Comparison of ENCODE assay signal across 1 cellular context in the genomic region with DNA sequence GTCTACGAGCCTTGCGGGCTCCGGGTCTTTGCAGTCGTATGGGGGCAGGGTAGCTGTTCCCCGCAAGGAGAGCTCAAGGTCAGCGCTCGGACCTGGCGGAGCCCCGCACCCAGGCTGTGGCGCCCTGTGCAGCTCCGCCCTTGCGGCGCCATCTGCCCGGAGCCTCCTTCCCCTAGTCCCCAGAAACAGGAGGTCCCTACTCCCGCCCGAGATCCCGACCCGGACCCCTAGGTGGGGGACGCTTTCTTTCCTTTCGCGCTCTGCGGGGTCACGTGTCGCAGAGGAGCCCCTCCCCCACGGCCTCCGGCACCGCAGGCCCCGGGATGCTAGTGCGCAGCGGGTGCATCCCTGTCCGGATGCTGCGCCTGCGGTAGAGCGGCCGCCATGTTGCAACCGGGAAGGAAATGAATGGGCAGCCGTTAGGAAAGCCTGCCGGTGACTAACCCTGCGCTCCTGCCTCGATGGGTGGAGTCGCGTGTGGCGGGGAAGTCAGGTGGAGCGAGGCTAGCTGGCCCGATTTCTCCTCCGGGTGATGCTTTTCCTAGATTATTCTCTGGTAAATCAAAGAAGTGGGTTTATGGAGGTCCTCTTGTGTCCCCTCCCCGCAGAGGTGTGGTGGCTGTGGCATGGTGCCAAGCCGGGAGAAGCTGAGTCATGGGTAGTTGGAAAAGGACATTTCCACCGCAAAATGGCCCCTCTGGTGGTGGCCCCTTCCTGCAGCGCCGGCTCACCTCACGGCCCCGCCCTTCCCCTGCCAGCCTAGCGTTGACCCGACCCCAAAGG.
TF ChIP-seq lines count a peak whose summit lies in the region.

No MANE protein-coding gene starts in this region.

TF ChIP-seq in SK-N-SH, 30 proteins besides CTCF, POLR2A, EP300 and RAD21:
- TF ChIP-seq MXI1 (IDR thresholded peaks at IDR 0.05; ENCODE audit: low read depth, low read length) (peak; percentile 82), NRF1 (IDR thresholded peaks at IDR 0.05; ENCODE audit: low read depth, low read length) (no peak), TAF1 (IDR thresholded peaks at IDR 0.05; ENCODE audit: borderline replicate concordance, low read depth, low read length) (peak; percentile 77), POLR2AphosphoS5 (IDR thresholded peaks at IDR 0.05; ENCODE audit: low read depth, low read length) (no peak; the same call in 1 of the 2 replicates), TEAD4 (IDR thresholded peaks at IDR 0.05; ENCODE audit: borderline replicate concordance, insufficient read depth) (0 out of 2 replicates have a peak, but pooled peaks have one; percentile 30), FOXJ3 (CRISPR knock-in tag; IDR thresholded peaks at IDR 0.05) (no peak), GABPA (IDR thresholded peaks at IDR 0.05; ENCODE audit: low read depth) (0 out of 2 replicates have a peak, but pooled peaks have one; percentile 15), CHD2 (IDR thresholded peaks at IDR 0.05; ENCODE audit: low read length, partially characterized antibody) (peak; percentile 80), FOXM1 (IDR thresholded peaks at IDR 0.05; ENCODE audit: low read depth) (no peak), FOSL2 (IDR thresholded peaks at IDR 0.05; ENCODE audit: borderline replicate concordance, low read depth) (0 out of 2 replicates have a peak, but pooled peaks have one; percentile 32), YY1 (IDR thresholded peaks at IDR 0.05; ENCODE audit: low read depth) (peak; percentile 87), SIN3A (IDR thresholded peaks at IDR 0.05; ENCODE audit: borderline replicate concordance, low read depth, low read length) (no peak; the same call in 1 of the 2 replicates), JUND (IDR thresholded peaks at IDR 0.05) (no peak), SMC3 (IDR thresholded peaks at IDR 0.05; ENCODE audit: low read depth, low read length) (no peak), ELF1 (IDR thresholded peaks at IDR 0.05) (no peak), NFIC (IDR thresholded peaks at IDR 0.05; ENCODE audit: borderline replicate concordance) (peak; percentile 85), EZH2phosphoT487 (IDR thresholded peaks at IDR 0.05; ENCODE audit: borderline replicate concordance, low read depth) (no peak)
- TF ChIP-seq, protein P1, sequence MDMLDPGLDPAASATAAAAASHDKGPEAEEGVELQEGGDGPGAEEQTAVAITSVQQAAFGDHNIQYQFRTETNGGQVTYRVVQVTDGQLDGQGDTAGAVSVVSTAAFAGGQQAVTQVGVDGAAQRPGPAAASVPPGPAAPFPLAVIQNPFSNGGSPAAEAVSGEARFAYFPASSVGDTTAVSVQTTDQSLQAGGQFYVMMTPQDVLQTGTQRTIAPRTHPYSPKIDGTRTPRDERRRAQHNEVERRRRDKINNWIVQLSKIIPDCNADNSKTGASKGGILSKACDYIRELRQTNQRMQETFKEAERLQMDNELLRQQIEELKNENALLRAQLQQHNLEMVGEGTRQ (IDR thresholded peaks at IDR 0.05; ENCODE audit: borderline replicate concordance, low read depth, low read length) = peak; percentile 55; the same call in 1 of the 2 replicates
- TF ChIP-seq, protein P2, sequence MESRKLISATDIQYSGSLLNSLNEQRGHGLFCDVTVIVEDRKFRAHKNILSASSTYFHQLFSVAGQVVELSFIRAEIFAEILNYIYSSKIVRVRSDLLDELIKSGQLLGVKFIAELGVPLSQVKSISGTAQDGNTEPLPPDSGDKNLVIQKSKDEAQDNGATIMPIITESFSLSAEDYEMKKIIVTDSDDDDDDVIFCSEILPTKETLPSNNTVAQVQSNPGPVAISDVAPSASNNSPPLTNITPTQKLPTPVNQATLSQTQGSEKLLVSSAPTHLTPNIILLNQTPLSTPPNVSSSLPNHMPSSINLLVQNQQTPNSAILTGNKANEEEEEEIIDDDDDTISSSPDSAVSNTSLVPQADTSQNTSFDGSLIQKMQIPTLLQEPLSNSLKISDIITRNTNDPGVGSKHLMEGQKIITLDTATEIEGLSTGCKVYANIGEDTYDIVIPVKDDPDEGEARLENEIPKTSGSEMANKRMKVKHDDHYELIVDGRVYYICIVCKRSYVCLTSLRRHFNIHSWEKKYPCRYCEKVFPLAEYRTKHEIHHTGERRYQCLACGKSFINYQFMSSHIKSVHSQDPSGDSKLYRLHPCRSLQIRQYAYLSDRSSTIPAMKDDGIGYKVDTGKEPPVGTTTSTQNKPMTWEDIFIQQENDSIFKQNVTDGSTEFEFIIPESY (IDR thresholded peaks at IDR 0.05; ENCODE audit: borderline replicate concordance, low read depth) = no peak
- TF ChIP-seq, protein P3, sequence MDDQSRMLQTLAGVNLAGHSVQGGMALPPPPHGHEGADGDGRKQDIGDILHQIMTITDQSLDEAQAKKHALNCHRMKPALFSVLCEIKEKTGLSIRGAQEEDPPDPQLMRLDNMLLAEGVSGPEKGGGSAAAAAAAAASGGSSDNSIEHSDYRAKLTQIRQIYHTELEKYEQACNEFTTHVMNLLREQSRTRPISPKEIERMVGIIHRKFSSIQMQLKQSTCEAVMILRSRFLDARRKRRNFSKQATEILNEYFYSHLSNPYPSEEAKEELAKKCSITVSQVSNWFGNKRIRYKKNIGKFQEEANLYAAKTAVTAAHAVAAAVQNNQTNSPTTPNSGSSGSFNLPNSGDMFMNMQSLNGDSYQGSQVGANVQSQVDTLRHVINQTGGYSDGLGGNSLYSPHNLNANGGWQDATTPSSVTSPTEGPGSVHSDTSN (IDR thresholded peaks at IDR 0.05) = no peak
- TF ChIP-seq, protein P4, sequence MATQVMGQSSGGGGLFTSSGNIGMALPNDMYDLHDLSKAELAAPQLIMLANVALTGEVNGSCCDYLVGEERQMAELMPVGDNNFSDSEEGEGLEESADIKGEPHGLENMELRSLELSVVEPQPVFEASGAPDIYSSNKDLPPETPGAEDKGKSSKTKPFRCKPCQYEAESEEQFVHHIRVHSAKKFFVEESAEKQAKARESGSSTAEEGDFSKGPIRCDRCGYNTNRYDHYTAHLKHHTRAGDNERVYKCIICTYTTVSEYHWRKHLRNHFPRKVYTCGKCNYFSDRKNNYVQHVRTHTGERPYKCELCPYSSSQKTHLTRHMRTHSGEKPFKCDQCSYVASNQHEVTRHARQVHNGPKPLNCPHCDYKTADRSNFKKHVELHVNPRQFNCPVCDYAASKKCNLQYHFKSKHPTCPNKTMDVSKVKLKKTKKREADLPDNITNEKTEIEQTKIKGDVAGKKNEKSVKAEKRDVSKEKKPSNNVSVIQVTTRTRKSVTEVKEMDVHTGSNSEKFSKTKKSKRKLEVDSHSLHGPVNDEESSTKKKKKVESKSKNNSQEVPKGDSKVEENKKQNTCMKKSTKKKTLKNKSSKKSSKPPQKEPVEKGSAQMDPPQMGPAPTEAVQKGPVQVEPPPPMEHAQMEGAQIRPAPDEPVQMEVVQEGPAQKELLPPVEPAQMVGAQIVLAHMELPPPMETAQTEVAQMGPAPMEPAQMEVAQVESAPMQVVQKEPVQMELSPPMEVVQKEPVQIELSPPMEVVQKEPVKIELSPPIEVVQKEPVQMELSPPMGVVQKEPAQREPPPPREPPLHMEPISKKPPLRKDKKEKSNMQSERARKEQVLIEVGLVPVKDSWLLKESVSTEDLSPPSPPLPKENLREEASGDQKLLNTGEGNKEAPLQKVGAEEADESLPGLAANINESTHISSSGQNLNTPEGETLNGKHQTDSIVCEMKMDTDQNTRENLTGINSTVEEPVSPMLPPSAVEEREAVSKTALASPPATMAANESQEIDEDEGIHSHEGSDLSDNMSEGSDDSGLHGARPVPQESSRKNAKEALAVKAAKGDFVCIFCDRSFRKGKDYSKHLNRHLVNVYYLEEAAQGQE (IDR thresholded peaks at IDR 0.05; ENCODE audit: low read depth, low read length) = peak; percentile 38; the same call in 1 of the 2 replicates
- TF ChIP-seq, protein P5, sequence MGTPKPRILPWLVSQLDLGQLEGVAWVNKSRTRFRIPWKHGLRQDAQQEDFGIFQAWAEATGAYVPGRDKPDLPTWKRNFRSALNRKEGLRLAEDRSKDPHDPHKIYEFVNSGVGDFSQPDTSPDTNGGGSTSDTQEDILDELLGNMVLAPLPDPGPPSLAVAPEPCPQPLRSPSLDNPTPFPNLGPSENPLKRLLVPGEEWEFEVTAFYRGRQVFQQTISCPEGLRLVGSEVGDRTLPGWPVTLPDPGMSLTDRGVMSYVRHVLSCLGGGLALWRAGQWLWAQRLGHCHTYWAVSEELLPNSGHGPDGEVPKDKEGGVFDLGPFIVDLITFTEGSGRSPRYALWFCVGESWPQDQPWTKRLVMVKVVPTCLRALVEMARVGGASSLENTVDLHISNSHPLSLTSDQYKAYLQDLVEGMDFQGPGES (IDR thresholded peaks at IDR 0.05; ENCODE audit: low read depth, low read length) = no peak
- TF ChIP-seq, protein P6, sequence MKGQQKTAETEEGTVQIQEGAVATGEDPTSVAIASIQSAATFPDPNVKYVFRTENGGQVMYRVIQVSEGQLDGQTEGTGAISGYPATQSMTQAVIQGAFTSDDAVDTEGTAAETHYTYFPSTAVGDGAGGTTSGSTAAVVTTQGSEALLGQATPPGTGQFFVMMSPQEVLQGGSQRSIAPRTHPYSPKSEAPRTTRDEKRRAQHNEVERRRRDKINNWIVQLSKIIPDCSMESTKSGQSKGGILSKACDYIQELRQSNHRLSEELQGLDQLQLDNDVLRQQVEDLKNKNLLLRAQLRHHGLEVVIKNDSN (IDR thresholded peaks at IDR 0.05; ENCODE audit: borderline replicate concordance, low read depth) = peak; percentile 88
